Comparison of ENCODE assay signal across 11 cellular contexts in genomic region chr11:77151804-77152513, GRCh38. TPM values are rescaled to one million over a fixed set of nuclear protein-coding genes. Genes with fewer than 3 reads are reported as not detected.
DNase-seq lines count a peak whose midpoint lies in the region; ATAC-seq and TF ChIP-seq lines count a peak whose summit lies in the region.
"Had no signal": no experiment of that assay in that cellular context is flagged by ENCODE, and none has a peak within 500 bp of the region (broad histone marks: within the 10 kb centered on the region; RNA-seq: fewer than 3 reads in every experiment).

No MANE protein-coding gene starts in this region.

- TF ChIP-seq CTCF in HL-60 (IDR thresholded peaks at IDR 0.05; ENCODE audit: insufficient read depth, low read length) = no peak
- no peak for TF ChIP-seq CTCF in adrenal gland (IDR thresholded peaks at IDR 0.05)
- no peak for TF ChIP-seq CTCF in tibial artery (IDR thresholded peaks at IDR 0.05)

- 40 to 69% (median 45%) methylated on average over 8 to 10 of the region's 11 CpGs for WGBS in adrenal gland, 4 donors

- H3K4me3 Mint-ChIP-seq in T-helper 2 cell treated with Interferon-gamma antibody and Interleukin-4, amounts not matched to agents 5 μg/mL and 100 μg/mL, for 36 hours = peak overlapping the region; percentile 46

- no peaks in the 10 kb centered on the region for H3K9me3 Mint-ChIP-seq in T-helper 2 cell treated with Interferon-gamma antibody and Interleukin-4, amounts not matched to agents 5 μg/mL and 100 μg/mL, for 36 hours

- no peak for TF ChIP-seq POLR2A in adrenal gland (IDR thresholded peaks at IDR 0.05)

- intact Hi-C loops in adrenal gland (cut with DNase I) = no loop called here
- intact Hi-C loops in tibial artery (cut with DNase I; ENCODE audit: low total_unique reads) = no loop called here

- DNase-seq in HL-60 (ENCODE audit: low read depth in 1 of 2, low spot score in 1 of 2) = peak; percentile 67 to 88
- DNase-seq in T-helper 2 cell treated with Interferon-gamma antibody and Interleukin-4, amounts not matched to agents 5 μg/mL and 100 μg/mL, for 36 hours (ENCODE audit: low spot score) = peak; percentile 78
- DNase-seq in adrenal gland = peak in 5 of 7 donors; percentile 40 to 59 (median 51)
- peak; percentile 55 for DNase-seq in stimulated activated CD4-positive, alpha-beta T cell treated with anti-CD3 and anti-CD28 coated beads, Interleukin-4, amount 100 ng/mL, for 24 hours
- no peak for DNase-seq in tibial artery

- peak overlapping the region; percentile 53 for H3K27ac ChIP-seq in HL-60 (replicated peaks)
- peak overlapping the region in 3 of 5 donors; percentile 27 to 65 (median 63) for H3K27ac ChIP-seq in adrenal gland
- H3K27ac ChIP-seq in tibial artery = no peak overlapping the region
- H3K27ac ChIP-seq: SJSA1 had no signal

- H3K36me3 ChIP-seq in adrenal gland (replicated peaks in 1 of 2) = peaks cover 0 to 5% of the 10 kb centered on the region in 2 donors
- no peaks in the 10 kb centered on the region for H3K36me3 ChIP-seq in tibial artery
- H3K36me3 ChIP-seq: SJSA1 had no signal

- peaks cover 43% of the 10 kb centered on the region for H3K4me1 Mint-ChIP-seq in T-helper 2 cell treated with Interferon-gamma antibody and Interleukin-4, amounts not matched to agents 5 μg/mL and 100 μg/mL, for 36 hours (ENCODE audit: low read depth)

- H3K27me3 ChIP-seq in HL-60 (ENCODE audit: insufficient read depth, poor library complexity, severe bottlenecking) = no peaks in the 10 kb centered on the region
- H3K27me3 ChIP-seq in adrenal gland = no peaks in the 10 kb centered on the region
- peaks cover 0 to 5% of the 10 kb centered on the region in 2 donors for H3K27me3 ChIP-seq in tibial artery
- H3K27me3 ChIP-seq: SJSA1 had no signal

- peaks cover 4% of the 10 kb centered on the region for H3K27me3 Mint-ChIP-seq in T-helper 2 cell treated with Interferon-gamma antibody and Interleukin-4, amounts not matched to agents 5 μg/mL and 100 μg/mL, for 36 hours (ENCODE audit: low read depth)

- H3K9me3 ChIP-seq in adrenal gland (replicated peaks in 1 of 3) (no peaks in the 10 kb centered on the region), tibial artery (no peaks in the 10 kb centered on the region)
- H3K9me3 ChIP-seq: SJSA1 had no signal

- ATAC-seq in HG02852 (IDR thresholded peaks at IDR 0.05; ENCODE audit: unreplicated experiment) (no peak), HG03469 (IDR thresholded peaks at IDR 0.05; ENCODE audit: unreplicated experiment) (no peak), GM19351 (IDR thresholded peaks at IDR 0.05; ENCODE audit: unreplicated experiment) (no peak)

- no peaks in the 10 kb centered on the region for H3K36me3 Mint-ChIP-seq in T-helper 2 cell treated with Interferon-gamma antibody and Interleukin-4, amounts not matched to agents 5 μg/mL and 100 μg/mL, for 36 hours (ENCODE audit: low read depth)

- H3K4me1 ChIP-seq in adrenal gland (replicated peaks in 1 of 2) = peaks cover 32 to 37% of the 10 kb centered on the region in 2 donors
- peaks cover 0 to 18% (median 12%) of the 10 kb centered on the region in 4 donors for H3K4me1 ChIP-seq in tibial artery
- H3K4me1 ChIP-seq: SJSA1 had no signal

- no peak overlapping the region for H3K4me3 ChIP-seq in HL-60 (replicated peaks; ENCODE audit: insufficient read depth, low read length)
- H3K4me3 ChIP-seq in adrenal gland = no peak overlapping the region
- no peak overlapping the region for H3K4me3 ChIP-seq in tibial artery
- H3K4me3 ChIP-seq: SJSA1 had no signal

- peak overlapping the region; percentile 62 for H3K27ac Mint-ChIP-seq in T-helper 2 cell treated with Interferon-gamma antibody and Interleukin-4, amounts not matched to agents 5 μg/mL and 100 μg/mL, for 36 hours

RNA-seq across cellular contexts. Expression of gene MYO7A, which starts 23.9 kb away (rescaled TPM):
- 100 to 1,000 TPM in 4 of 8 donors, 10 to 100 TPM in 4; 66.1 to 175 (median 102) TPM for total RNA-seq in adrenal gland
- 100 to 1,000 TPM in 1 of 3 donors, 10 to 100 TPM in 2; 46.8 to 150 (median 67.2) TPM for polyA plus RNA-seq in adrenal gland
- total RNA-seq: SJSA1 had no signal

RNA-seq across cellular contexts. Expression of gene OMP, which starts 49.3 kb away (rescaled TPM):
- total RNA-seq in adrenal gland = under 1 TPM in 2 of 8 donors, not detected in 6; 0.50 to 0.92 TPM
- 1 to 10 TPM in 1 of 3 donors, not detected in 2; 1.6 TPM for polyA plus RNA-seq in adrenal gland
- total RNA-seq: epithelial cell of proximal tubule, SJSA1 had no signal
- polyA plus RNA-seq: neural cell had no signal

Comparison
In these comparisons a context has a peak if more than half of its experiments do, and no peak if none do; other contexts are left out.
1. DNase-seq: peak in HL-60 (2 of 2), T-helper 2 cell treated with Interferon-gamma antibody and Interleukin-4, amounts not matched to agents 5 μg/mL and 100 μg/mL, for 36 hours (single experiment), adrenal gland (5 of 7) and stimulated activated CD4-positive, alpha-beta T cell treated with anti-CD3 and anti-CD28 coated beads, Interleukin-4, amount 100 ng/mL, for 24 hours (single experiment); none in tibial artery (0 of 2).
2. H3K27ac ChIP-seq: peak in HL-60 (single experiment) and adrenal gland (3 of 5); none in tibial artery (0 of 2).